ENCODE assay signal across 9 cellular contexts in the genomic region with DNA sequence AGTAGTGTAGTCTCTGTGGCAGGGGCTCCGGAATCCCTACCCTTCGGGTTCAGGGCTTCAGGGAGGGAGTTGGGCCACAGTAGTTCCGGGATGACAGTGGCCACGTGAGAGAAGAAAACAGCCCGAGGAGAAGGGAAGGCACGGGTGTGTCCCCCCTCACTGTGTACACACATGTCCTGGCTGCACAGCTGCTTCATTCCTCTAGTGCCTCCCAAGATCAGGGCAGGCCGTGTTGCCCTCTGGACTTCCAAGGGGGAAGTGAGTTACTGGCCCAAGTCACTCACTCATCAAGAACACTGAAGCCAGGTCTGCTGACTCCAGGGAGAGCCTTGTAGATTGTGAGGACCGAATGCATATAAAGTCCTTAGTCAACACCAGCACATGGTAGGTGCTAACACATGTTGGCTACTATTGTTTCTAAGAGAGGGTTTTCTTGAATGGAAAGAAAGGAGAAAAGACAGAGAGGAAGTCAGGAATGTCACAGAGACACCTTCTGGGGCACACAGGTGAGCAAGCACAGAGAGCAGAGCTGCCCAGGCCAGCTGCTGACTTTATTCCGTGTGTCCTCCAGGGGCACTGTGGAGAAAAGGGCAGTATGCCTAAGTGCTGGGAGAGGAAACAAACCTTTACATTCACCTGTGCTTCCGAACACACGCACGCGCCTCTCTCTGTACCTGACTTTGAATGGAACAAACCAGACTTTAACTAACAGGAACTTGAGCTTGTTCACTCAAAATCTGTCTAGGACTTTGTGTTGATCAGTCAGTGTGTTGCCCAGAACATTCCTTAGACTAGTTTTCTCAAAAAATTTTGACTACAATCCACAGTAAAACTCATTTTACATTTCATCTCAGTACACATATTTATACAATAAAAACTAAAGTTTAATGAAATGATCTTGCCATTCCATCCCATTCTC. TPM values are rescaled to one million over a fixed set of nuclear protein-coding genes. Genes with fewer than 3 reads are reported as not detected.
DNase-seq lines count a peak whose midpoint lies in the region; ATAC-seq and TF ChIP-seq lines count a peak whose summit lies in the region.
"Had no signal": no experiment of that assay in that cellular context is flagged by ENCODE, and none has a peak within 500 bp of the region (broad histone marks: within the 10 kb centered on the region; RNA-seq: fewer than 3 reads in every experiment).

No MANE protein-coding gene starts in this region.

- no peak for ATAC-seq in T-helper 17 cell

- no peak for TF ChIP-seq CTCF in type B pancreatic cell (conservative IDR thresholded peaks at IDR 0.05)

- no peaks in the 10 kb centered on the region for H3K9me3 Mint-ChIP-seq in activated T-cell treated with anti-CD3 and anti-CD28 coated beads, Interleukin-2, amount 50 U/mL, for 24 hours
- no peaks in the 10 kb centered on the region for H3K9me3 Mint-ChIP-seq in type B pancreatic cell

- no peaks in the 10 kb centered on the region for H3K27me3 Mint-ChIP-seq in activated T-cell treated with anti-CD3 and anti-CD28 coated beads, Interleukin-2, amount 50 U/mL, for 24 hours
- H3K27me3 Mint-ChIP-seq in T-helper 17 cell (no peaks in the 10 kb centered on the region), type B pancreatic cell (peaks cover 4% of the 10 kb centered on the region)

- peaks cover 22% of the 10 kb centered on the region for H3K36me3 Mint-ChIP-seq in activated T-cell treated with anti-CD3 and anti-CD28 coated beads, Interleukin-2, amount 50 U/mL, for 24 hours (ENCODE audit: low read depth)
- H3K36me3 Mint-ChIP-seq in T-helper 17 cell (ENCODE audit: low read depth) (peaks cover 2% of the 10 kb centered on the region), type B pancreatic cell (peaks cover 16% of the 10 kb centered on the region)

- no peak for DNase-seq in activated T-cell treated with anti-CD3 and anti-CD28 coated beads, Interleukin-2, amount 50 U/mL, for 24 hours
- DNase-seq in activated T-cell treated with anti-CD3 and anti-CD28 coated beads for 4 hours (no peak), T-helper 17 cell (no peak), iPS-NIHi11 (ENCODE audit: low spot score) (peak; percentile 65), type B pancreatic cell (ENCODE audit: extremely low spot score, unreplicated experiment) (no peak), GDM1 (lab: John Stamatoyannopoulos, UW) (no peak), Ammon's horn (ENCODE audit: low spot score) (no peak), AG08396 (ENCODE audit: low spot score) (no peak)
- DNase-seq: DMS79 treated with DMSO at 0.1 percent for 48 hours had no signal

- no peaks in the 10 kb centered on the region for H3K9me3 ChIP-seq in T-helper 17 cell (ENCODE audit: control insufficient read depth, low read length, poor library complexity, severe bottlenecking)

- H3K4me3 Mint-ChIP-seq in activated T-cell treated with anti-CD3 and anti-CD28 coated beads, Interleukin-2, amount 50 U/mL, for 24 hours: no peak overlapping the region
- H3K4me3 Mint-ChIP-seq in T-helper 17 cell (no peak overlapping the region), type B pancreatic cell (no peak overlapping the region)

- H3K4me1 Mint-ChIP-seq in activated T-cell treated with anti-CD3 and anti-CD28 coated beads, Interleukin-2, amount 50 U/mL, for 24 hours (ENCODE audit: low read depth): no peaks in the 10 kb centered on the region
- H3K4me1 Mint-ChIP-seq in T-helper 17 cell (peaks cover 3% of the 10 kb centered on the region), type B pancreatic cell (ENCODE audit: unreplicated experiment) (peaks cover 29% of the 10 kb centered on the region)

- H3K27ac Mint-ChIP-seq in activated T-cell treated with anti-CD3 and anti-CD28 coated beads, Interleukin-2, amount 50 U/mL, for 24 hours: peak overlapping the region; percentile 64
- H3K27ac Mint-ChIP-seq in T-helper 17 cell (peak overlapping the region; percentile 34), type B pancreatic cell (peak overlapping the region; percentile 50)

RNA-seq across cellular contexts. Expression of a gene that starts 40.0 kb away (rescaled TPM):
- total RNA-seq in T-helper 17 cell (not detected), type B pancreatic cell (ENCODE audit: low replicate concordance) (0.22 and 0.38 TPM in 2 replicates)
